12 cellular contexts compared by ENCODE assay signal in the genomic region with DNA sequence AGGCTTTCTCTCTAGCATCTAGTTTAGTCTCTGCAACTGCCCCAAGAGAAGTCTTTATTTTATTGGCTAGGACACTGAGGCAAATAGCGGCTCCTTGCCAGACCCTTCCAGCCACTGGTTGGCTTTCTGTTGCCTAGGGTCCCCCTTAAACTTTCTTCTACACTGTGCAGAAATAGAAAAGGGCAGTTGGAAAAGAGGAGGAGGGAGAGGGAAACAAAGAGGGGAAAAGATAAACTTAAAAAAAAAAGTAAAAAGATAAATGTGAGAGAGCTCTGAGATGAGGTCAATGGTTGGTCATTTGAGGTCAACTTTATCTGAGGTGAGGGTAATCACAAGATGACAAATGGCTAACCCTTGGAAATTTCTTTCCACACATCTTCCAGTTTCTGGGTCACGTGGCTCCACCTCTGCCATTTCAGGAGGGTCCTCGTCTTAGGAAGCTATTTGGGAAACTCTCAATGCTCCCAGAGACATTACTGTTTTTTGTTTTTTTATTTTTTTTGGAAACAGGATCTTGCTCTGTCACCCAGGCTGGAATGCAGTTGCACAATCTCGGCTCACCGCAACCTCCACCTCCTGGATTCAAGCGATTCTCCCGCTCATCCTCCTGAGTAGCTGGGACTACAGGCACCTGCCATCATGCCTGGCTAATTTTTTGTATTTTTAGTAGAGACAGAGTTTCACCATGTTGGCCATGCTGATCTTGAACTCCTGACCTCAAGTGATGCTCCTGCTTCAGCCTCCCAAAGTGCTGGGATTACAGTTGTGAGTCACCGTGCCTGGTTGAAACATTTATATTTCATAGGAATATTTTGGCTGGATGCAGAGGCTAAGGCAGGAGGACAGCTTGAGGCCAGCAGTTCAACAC.
A peak's percentile ranks its signal among the peaks of the same experiment; 100 is the strongest.
DNase-seq lines count a peak whose midpoint lies in the region; ATAC-seq and TF ChIP-seq lines count a peak whose summit lies in the region.
"Had no signal": no experiment of that assay in that cellular context is flagged by ENCODE, and none has a peak within 500 bp of the region (broad histone marks: within the 10 kb centered on the region; RNA-seq: fewer than 3 reads in every experiment).

No MANE protein-coding gene starts in this region.

- H2AFZ ChIP-seq in fibroblast of lung (ENCODE audit: low read length) = no peak overlapping the region

- peak; percentile 60 for DNase-seq in GM03348 (ENCODE audit: low spot score)
- DNase-seq in fibroblast of lung (ENCODE audit: low read depth in 2 of 2) = peak; percentile 77 to 86
- DNase-seq in ovary = peak in 4 of 5 donors; percentile 45 to 68 (median 56)
- DNase-seq in NCI-H524 treated with DMSO at 0.1 percent for 48 hours (lab: John Stamatoyannopoulos, UW) = no peak
- no peak for DNase-seq in NCI-H146 (lab: John Stamatoyannopoulos, UW)
- DNase-seq: activated naive CD4-positive, alpha-beta T cell; foreskin melanocyte; NCI-H1694 treated with DMSO at 0.1 percent for 48 hours; T-helper 9 cell had no signal

- no peaks in the 10 kb centered on the region for H3K9me3 ChIP-seq in fibroblast of lung (ENCODE audit: control insufficient read depth, insufficient read depth, low read depth, low read length)
- H3K9me3 ChIP-seq in ovary = no peaks in the 10 kb centered on the region

- TF ChIP-seq CTCF in fibroblast of lung (conservative IDR thresholded peaks at IDR 0.05 in 1 of 2, IDR thresholded peaks at IDR 0.05 in 1 of 2; ENCODE audit: low read depth in 1 of 2, low read length in 2 of 2) = no peak
- TF ChIP-seq CTCF in ovary (IDR thresholded peaks at IDR 0.05) = no peak

- no peak for TF ChIP-seq EP300 in ovary (IDR thresholded peaks at IDR 0.05)

- intact Hi-C loops in ovary (cut with DNase I) = loop anchor here in 1 of 4 donors (5.0 kb wide), 1 partner anchor 52 kb away; no protein-coding TSS in a partner anchor

- no peak for TF ChIP-seq POLR2A in ovary (IDR thresholded peaks at IDR 0.05)

- H3K36me3 ChIP-seq in fibroblast of lung (ENCODE audit: control insufficient read depth, insufficient read depth, low read length) = no peaks in the 10 kb centered on the region
- H3K36me3 ChIP-seq in ovary = no peaks in the 10 kb centered on the region

- peak overlapping the region in 1 of 4 experiments; percentile 30 for H3K4me3 ChIP-seq in fibroblast of lung (replicated peaks in 1 of 4; ENCODE audit: control extremely low read depth in 1 of 4, insufficient read depth in 1 of 4, low read depth in 3 of 4, low read length in 4 of 4)
- no peak overlapping the region for H3K4me3 ChIP-seq in ovary

- H4K20me1 ChIP-seq in fibroblast of lung (ENCODE audit: control insufficient read depth, extremely low read depth, insufficient read depth, low read length) = no peaks in the 10 kb centered on the region

- H3K4me1 ChIP-seq in fibroblast of lung (ENCODE audit: control insufficient read depth, extremely low read depth, insufficient read depth, low read length) (peaks cover 19% of the 10 kb centered on the region), ovary (ENCODE audit: insufficient read depth) (peaks cover 11% of the 10 kb centered on the region)

- H3K27ac ChIP-seq in fibroblast of lung (ENCODE audit: insufficient read depth, low read length) (peak overlapping the region; percentile 84), ovary (no peak overlapping the region)

- H3K27me3 ChIP-seq in fibroblast of lung (ENCODE audit: control insufficient read depth, insufficient read depth, low read length) (no peaks in the 10 kb centered on the region), ovary (no peaks in the 10 kb centered on the region)

- 39 to 81% (median 55%) methylated on average over 8 of the region's 8 CpGs for WGBS in ovary, 3 donors

- H3K4me2 ChIP-seq in fibroblast of lung (ENCODE audit: extremely low read depth, insufficient read depth, low read length) = peak overlapping the region; percentile 73

- H3K9ac ChIP-seq in fibroblast of lung (ENCODE audit: insufficient read depth, low read length) = no peak overlapping the region

- no peaks in the 10 kb centered on the region for H3K79me2 ChIP-seq in fibroblast of lung (ENCODE audit: control insufficient read depth, insufficient read depth, low read length)

- ATAC-seq in SK-N-SH treated with all-trans-retinoic acid at 6 μM for 48 hours = no peak
- ATAC-seq in HG03571 (IDR thresholded peaks at IDR 0.05; ENCODE audit: unreplicated experiment) = no peak
- ATAC-seq in GM21447 (IDR thresholded peaks at IDR 0.05; ENCODE audit: unreplicated experiment) = no peak

TF ChIP-seq in SK-N-SH treated with all-trans-retinoic acid at 6 μM for 48 hours, 23 proteins besides CTCF, POLR2A, EP300 and RAD21:
- TF ChIP-seq, protein P1, sequence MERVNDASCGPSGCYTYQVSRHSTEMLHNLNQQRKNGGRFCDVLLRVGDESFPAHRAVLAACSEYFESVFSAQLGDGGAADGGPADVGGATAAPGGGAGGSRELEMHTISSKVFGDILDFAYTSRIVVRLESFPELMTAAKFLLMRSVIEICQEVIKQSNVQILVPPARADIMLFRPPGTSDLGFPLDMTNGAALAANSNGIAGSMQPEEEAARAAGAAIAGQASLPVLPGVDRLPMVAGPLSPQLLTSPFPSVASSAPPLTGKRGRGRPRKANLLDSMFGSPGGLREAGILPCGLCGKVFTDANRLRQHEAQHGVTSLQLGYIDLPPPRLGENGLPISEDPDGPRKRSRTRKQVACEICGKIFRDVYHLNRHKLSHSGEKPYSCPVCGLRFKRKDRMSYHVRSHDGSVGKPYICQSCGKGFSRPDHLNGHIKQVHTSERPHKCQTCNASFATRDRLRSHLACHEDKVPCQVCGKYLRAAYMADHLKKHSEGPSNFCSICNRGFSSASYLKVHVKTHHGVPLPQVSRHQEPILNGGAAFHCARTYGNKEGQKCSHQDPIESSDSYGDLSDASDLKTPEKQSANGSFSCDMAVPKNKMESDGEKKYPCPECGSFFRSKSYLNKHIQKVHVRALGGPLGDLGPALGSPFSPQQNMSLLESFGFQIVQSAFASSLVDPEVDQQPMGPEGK (CRISPR knock-in tag; IDR thresholded peaks at IDR 0.05; ENCODE audit: borderline replicate concordance) = no peak
- TF ChIP-seq CSDC2 (CRISPR knock-in tag; IDR thresholded peaks at IDR 0.05) (peak; percentile 6; the same call in 1 of the 2 replicates), SNAI2 (CRISPR knock-in tag; IDR thresholded peaks at IDR 0.05) (no peak), ISL1 (CRISPR knock-in tag; IDR thresholded peaks at IDR 0.05) (peak; percentile 11)

Comparison
In these comparisons a context has a peak if more than half of its experiments do, and no peak if none do; other contexts are left out.
1. DNase-seq: peak in GM03348 (single experiment), fibroblast of lung (2 of 2) and ovary (4 of 5); none in NCI-H524 treated with DMSO at 0.1 percent for 48 hours (single experiment) and NCI-H146 (single experiment).